ENCODE assay signal across 32 cellular contexts in genomic region chr2:207523005-207523404, GRCh38.
"Had no signal": no experiment of that assay in that cellular context is flagged by ENCODE, and none has a peak within 500 bp of the region (broad histone marks: within the 10 kb centered on the region; RNA-seq: fewer than 3 reads in every experiment).

No MANE protein-coding gene starts in this region.

- H3K4me3 Mint-ChIP-seq: activated B cell treated with CpG ODN at 0.5 μM for 24 hours; activated CD8-positive, alpha-beta T cell treated with anti-CD3 and anti-CD28 coated beads for 36 hours; activated naive CD8-positive, alpha-beta T cell; activated T-cell treated with anti-CD3 and anti-CD28 coated beads, Interleukin-2, amount 50 U/mL, for 4 hours; activated T-helper 17 cell treated with anti-CD3 and anti-CD28 coated beads, Interleukin-2, amount 50 U/mL, for 72 hours; T-helper 17 cell; T-helper 2 cell treated with Interferon-gamma antibody and Interleukin-4, amounts not matched to agents 5 μg/mL and 100 μg/mL, for 36 hours had no signal

- H3K4me1 ChIP-seq: body of pancreas, foreskin keratinocyte had no signal

- H3K27me3 ChIP-seq: body of pancreas, esophagus muscularis mucosa, foreskin keratinocyte, gastrocnemius medialis, heart right ventricle had no signal

- DNase-seq: activated B cell treated with CpG ODN at 0.5 μM for 24 hours; activated CD4-positive, alpha-beta T cell treated with anti-CD3 and anti-CD28 coated beads for 48 hours; activated CD4-positive, alpha-beta T cell treated with anti-CD3 and anti-CD28 coated beads, Interleukin-2, amount 50 U/mL, for 1 hour; activated CD4-positive, alpha-beta T cell treated with anti-CD3 and anti-CD28 coated beads, Interleukin-2, amount 50 U/mL, for 48 hours; activated CD8-positive, alpha-beta memory T cell treated with anti-CD3 and anti-CD28 coated beads for 24 hours; activated CD8-positive, alpha-beta T cell treated with anti-CD3 and anti-CD28 coated beads for 36 hours; activated effector memory CD4-positive, alpha-beta T cell treated with Interleukin-2 at 50 U/mL for 16 hours; activated gamma-delta T cell treated with Interleukin-2 at 50 U/mL for 16 hours; activated naive CD4-positive, alpha-beta T cell treated with anti-CD3 and anti-CD28 coated beads, Interleukin-2, amount 50 U/mL, for 16 hours; activated naive CD4-positive, alpha-beta T cell treated with Interleukin-2 at 50 U/mL for 16 hours; activated T-cell treated with anti-CD3 and anti-CD28 coated beads, Interleukin-2, amount 50 U/mL, for 4 hours; amniotic stem cell; anterior cingulate cortex; body of pancreas; caudate nucleus; cortex of kidney; dermis blood vessel endothelial cell; effector CD4-positive, alpha-beta T cell; effector memory CD8-positive, alpha-beta T cell; erythroblast; foreskin keratinocyte; gastrocnemius medialis; heart right ventricle; T-helper 17 cell; T1000; WERI-Rb-1 had no signal

- H3K27me3 Mint-ChIP-seq: activated B cell treated with CpG ODN at 0.5 μM for 24 hours; activated CD8-positive, alpha-beta T cell treated with anti-CD3 and anti-CD28 coated beads for 36 hours; activated naive CD8-positive, alpha-beta T cell; activated T-helper 17 cell treated with anti-CD3 and anti-CD28 coated beads, Interleukin-2, amount 50 U/mL, for 72 hours; effector memory CD8-positive, alpha-beta T cell; T-helper 17 cell had no signal

- H3K9me3 ChIP-seq: body of pancreas, esophagus muscularis mucosa, gastrocnemius medialis had no signal

- ATAC-seq: activated CD4-positive, CD25-positive, alpha-beta regulatory T cell treated with anti-CD3 and anti-CD28 coated beads, Interleukin-2, amount 50 U/mL, for 24 hours; activated CD8-positive, alpha-beta T cell treated with anti-CD3 and anti-CD28 coated beads for 36 hours; activated T-cell treated with anti-CD3 and anti-CD28 coated beads, Interleukin-2, amount 50 U/mL, for 4 hours; activated T-helper 17 cell treated with anti-CD3 and anti-CD28 coated beads, Interleukin-2, amount 50 U/mL, for 72 hours; body of pancreas; effector memory CD8-positive, alpha-beta T cell; foreskin keratinocyte; gastrocnemius medialis; heart right ventricle; T-helper 17 cell had no signal

- H3K9me3 Mint-ChIP-seq: effector memory CD8-positive, alpha-beta T cell; T-helper 2 cell treated with Interferon-gamma antibody and Interleukin-4, amounts not matched to agents 5 μg/mL and 100 μg/mL, for 36 hours had no signal

- H3K36me3 ChIP-seq: esophagus muscularis mucosa, gastrocnemius medialis, heart right ventricle, WERI-Rb-1 had no signal

- H3K4me3 ChIP-seq: body of pancreas, esophagus muscularis mucosa, gastrocnemius medialis, heart right ventricle had no signal

- FAIRE-seq: colon had no signal

- H3K27ac ChIP-seq: body of pancreas, esophagus muscularis mucosa, foreskin keratinocyte, gastrocnemius medialis, heart right ventricle, WERI-Rb-1 had no signal

- H3K27ac Mint-ChIP-seq: activated B cell treated with CpG ODN at 0.5 μM for 24 hours; activated CD8-positive, alpha-beta T cell treated with anti-CD3 and anti-CD28 coated beads for 36 hours; activated naive CD8-positive, alpha-beta T cell; activated T-helper 17 cell treated with anti-CD3 and anti-CD28 coated beads, Interleukin-2, amount 50 U/mL, for 72 hours; T-helper 17 cell; T-helper 2 cell treated with Interferon-gamma antibody and Interleukin-4, amounts not matched to agents 5 μg/mL and 100 μg/mL, for 36 hours had no signal
